In the genomic region with DNA sequence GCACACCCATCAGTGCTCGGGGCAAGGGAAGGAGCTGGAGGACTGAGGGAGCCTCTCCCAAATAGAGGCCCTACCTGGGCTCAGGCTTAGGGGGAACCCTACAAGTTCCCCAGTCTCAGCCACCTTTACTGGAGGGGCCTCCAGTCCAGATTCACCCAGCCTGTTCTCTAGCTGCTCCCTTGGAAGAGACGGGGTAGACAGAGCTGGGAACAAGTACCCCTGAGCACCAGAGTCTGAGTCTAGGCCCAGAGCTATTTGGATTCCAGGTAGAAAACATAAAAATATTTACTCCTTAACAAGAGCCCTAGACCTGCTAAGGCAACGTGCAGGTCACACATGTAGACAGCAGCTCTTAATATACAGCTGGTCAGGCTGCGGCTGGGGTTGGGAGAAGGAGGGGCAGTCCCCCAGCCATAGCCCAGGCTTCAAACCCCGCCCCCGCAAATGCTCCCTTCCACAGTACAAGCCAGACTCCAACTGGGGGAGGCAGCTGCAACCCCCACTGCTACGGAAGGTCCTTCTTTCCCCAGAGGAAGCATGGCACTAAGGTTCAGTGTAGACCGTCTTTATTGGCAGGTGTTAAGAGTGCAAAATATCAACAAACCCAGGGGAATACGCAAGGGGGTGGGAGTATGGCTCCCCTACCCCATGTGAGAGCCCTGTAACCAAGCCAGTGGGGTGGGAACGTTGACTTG, we compare ENCODE assay signal across 1 cellular context.
TF ChIP-seq lines count a peak whose summit lies in the region.

No MANE protein-coding gene starts in this region.

TF ChIP-seq in IMR-90, 13 proteins besides CTCF, POLR2A, EP300 and RAD21:
- TF ChIP-seq SMC3 (IDR thresholded peaks at IDR 0.05; ENCODE audit: low read depth, low read length) (no peak), MAFK (IDR thresholded peaks at IDR 0.05; ENCODE audit: low read depth, low read length) (no peak)
